Comparison of ENCODE assay signal across 35 cellular contexts in the genomic region with DNA sequence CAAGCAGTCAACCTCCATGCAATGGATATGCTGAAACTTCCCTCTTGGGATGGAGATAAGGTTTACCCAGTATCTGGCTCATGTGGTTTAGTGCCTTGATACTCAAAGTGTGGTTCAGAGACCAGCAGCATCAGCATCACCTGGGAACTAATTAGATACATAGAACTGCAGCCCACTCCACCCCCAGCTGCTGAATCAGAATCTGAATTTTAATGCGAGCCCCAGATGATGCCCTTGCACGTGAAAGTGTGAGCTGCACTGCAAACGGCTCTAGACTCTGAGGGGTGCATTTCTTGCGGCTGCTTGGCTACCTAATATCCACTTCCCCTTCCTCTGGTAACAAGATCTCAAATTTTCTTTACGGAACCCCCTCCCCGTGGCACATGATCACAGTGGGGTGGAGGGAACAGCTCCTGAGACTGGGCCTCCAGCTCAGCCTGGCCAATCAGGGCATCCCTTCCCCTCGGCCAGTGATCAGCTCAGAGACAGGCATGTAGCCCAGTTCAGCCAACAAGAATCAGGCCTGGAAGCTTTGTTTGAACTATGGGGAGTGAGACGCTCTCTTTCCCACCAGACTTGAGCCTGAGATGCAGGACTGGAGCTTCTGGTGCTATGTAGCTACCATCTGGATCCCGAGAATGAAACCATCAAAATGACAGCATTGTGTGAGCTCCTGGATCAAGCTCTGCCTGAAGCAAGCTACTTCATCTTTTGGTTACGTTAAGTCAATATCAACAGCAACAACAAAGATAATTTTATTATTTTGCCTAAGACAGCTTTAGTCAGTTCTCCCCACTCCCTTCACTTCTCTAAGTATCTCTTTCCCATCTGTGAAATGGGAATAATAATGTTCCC. TPM values are rescaled to one million over a fixed set of nuclear protein-coding genes. Genes with fewer than 3 reads are reported as not detected.
"Had no signal": no experiment of that assay in that cellular context is flagged by ENCODE, and none has a peak within 500 bp of the region (broad histone marks: within the 10 kb centered on the region; RNA-seq: fewer than 3 reads in every experiment).

No MANE protein-coding gene starts in this region.

- H3K4me1 ChIP-seq: foreskin keratinocyte, gastrocnemius medialis had no signal

- H3K27me3 Mint-ChIP-seq: activated CD4-positive, alpha-beta memory T cell treated with anti-CD3 and anti-CD28 coated beads for 36 hours; activated CD4-positive, alpha-beta T cell treated with anti-CD3 and anti-CD28 coated beads for 36 hours; activated naive CD4-positive, alpha-beta T cell treated with anti-CD3 and anti-CD28 coated beads, Interleukin-2, amount 50 U/mL, for 24 hours; activated naive CD8-positive, alpha-beta T cell treated with anti-CD3 and anti-CD28 coated beads for 36 hours had no signal

- H3K27ac Mint-ChIP-seq: activated CD4-positive, alpha-beta memory T cell treated with anti-CD3 and anti-CD28 coated beads for 36 hours; activated CD4-positive, alpha-beta T cell treated with anti-CD3 and anti-CD28 coated beads for 36 hours; activated CD4-positive, alpha-beta T cell treated with anti-CD3 and anti-CD28 coated beads, Interleukin-2, amount 10 ng/mL, durations not matched to agents 24 days and 14 days; activated CD8-positive, alpha-beta memory T cell treated with anti-CD3 and anti-CD28 coated beads, Interleukin-2, amount 10 ng/mL, durations not matched to agents 7 days and 5 days; activated CD8-positive, alpha-beta T cell treated with anti-CD3 and anti-CD28 coated beads, Interleukin-2, amount 10 ng/mL, durations not matched to agents 7 days and 5 days; activated naive CD4-positive, alpha-beta T cell treated with anti-CD3 and anti-CD28 coated beads for 36 hours; activated naive CD4-positive, alpha-beta T cell treated with anti-CD3 and anti-CD28 coated beads, Interleukin-2, amount 50 U/mL, for 24 hours; activated naive CD8-positive, alpha-beta T cell treated with anti-CD3 and anti-CD28 coated beads for 36 hours; activated T-helper 1 cell treated with anti-CD3 and anti-CD28 coated beads, Interleukin-12 subunit alpha, Interleukin-12 subunit beta, Interleukin-2, Interleukin-4 antibody, amounts not matched to agents 30 ng/mL and 10 ng/mL and 1 ng/mL, durations not matched to agents 14 hours and 24 hours and 36 hours; activated T-helper 2 cell treated with anti-CD3 and anti-CD28 coated beads, Interferon-gamma antibody, Interleukin-2, Interleukin-4, amounts not matched to agents 10 μg/mL and 5 μg/mL and 100 μg/mL, durations not matched to agents 14 hours and 24 hours and 36 hours; effector memory CD8-positive, alpha-beta T cell; T-helper 17 cell; T-helper 2 cell treated with Interferon-gamma antibody and Interleukin-4, amounts not matched to agents 5 μg/mL and 100 μg/mL, for 36 hours had no signal

- ATAC-seq: activated CD4-positive, alpha-beta T cell treated with anti-CD3 and anti-CD28 coated beads for 36 hours; activated CD8-positive, alpha-beta memory T cell treated with anti-CD3 and anti-CD28 coated beads, Interleukin-2, amount 10 ng/mL, durations not matched to agents 7 days and 5 days; activated CD8-positive, alpha-beta T cell treated with anti-CD3 and anti-CD28 coated beads, Interleukin-2, amount 10 ng/mL, durations not matched to agents 7 days and 5 days; effector memory CD8-positive, alpha-beta T cell; foreskin keratinocyte; gastrocnemius medialis; heart right ventricle; T-helper 17 cell had no signal

- DNase-seq: activated CD4-positive, alpha-beta memory T cell treated with anti-CD3 and anti-CD28 coated beads for 36 hours; activated CD4-positive, alpha-beta T cell treated with anti-CD3 and anti-CD28 coated beads for 36 hours; activated CD4-positive, alpha-beta T cell treated with anti-CD3 and anti-CD28 coated beads, Interleukin-2, amount 10 ng/mL, durations not matched to agents 24 days and 14 days; activated CD4-positive, CD25-positive, alpha-beta regulatory T cell; activated CD4-positive, CD25-positive, alpha-beta regulatory T cell treated with anti-CD3 and anti-CD28 coated beads, Interleukin-2, amount 50 U/mL, for 72 hours; activated CD8-positive, alpha-beta memory T cell treated with anti-CD3 and anti-CD28 coated beads, Interleukin-2, amount 10 ng/mL, durations not matched to agents 7 days and 5 days; activated CD8-positive, alpha-beta memory T cell treated with anti-CD3 and anti-CD28 coated beads, Interleukin-2, amount 50 U/mL, for 4 hours; activated CD8-positive, alpha-beta T cell treated with anti-CD3 and anti-CD28 coated beads, Interleukin-2, amount 10 ng/mL, durations not matched to agents 7 days and 5 days; activated effector memory CD4-positive, alpha-beta T cell treated with anti-CD3 and anti-CD28 coated beads, Interleukin-2, amount 50 U/mL, for 16 hours; activated naive CD4-positive, alpha-beta T cell treated with anti-CD3 and anti-CD28 coated beads for 36 hours; activated naive CD8-positive, alpha-beta T cell treated with anti-CD3 and anti-CD28 coated beads for 36 hours; activated T-cell treated with anti-CD3 and anti-CD28 coated beads, Interleukin-2, amount 50 U/mL, for 1 hour; activated T-cell treated with anti-CD3 and anti-CD28 coated beads, Interleukin-2, amount 50 U/mL, for 48 hours; amniotic stem cell; brain microvascular endothelial cell; cortex of kidney; dermis blood vessel endothelial cell; effector CD4-positive, alpha-beta T cell; effector memory CD8-positive, alpha-beta T cell; erythroblast; foreskin keratinocyte; gastrocnemius medialis; glutamatergic neuron; heart right ventricle; T-helper 1 cell; T-helper 17 cell; T1000 had no signal

- H3K27me3 ChIP-seq: gastrocnemius medialis had no signal

- H3K4me1 Mint-ChIP-seq: activated CD4-positive, alpha-beta T cell treated with anti-CD3 and anti-CD28 coated beads for 36 hours; activated CD4-positive, alpha-beta T cell treated with anti-CD3 and anti-CD28 coated beads, Interleukin-2, amount 10 ng/mL, durations not matched to agents 24 days and 14 days; activated naive CD4-positive, alpha-beta T cell treated with anti-CD3 and anti-CD28 coated beads, Interleukin-2, amount 50 U/mL, for 24 hours had no signal

- H3K27ac ChIP-seq: brain microvascular endothelial cell, esophagus muscularis mucosa, foreskin keratinocyte, gastrocnemius medialis, heart right ventricle had no signal

- H3K36me3 Mint-ChIP-seq: activated CD4-positive, alpha-beta memory T cell treated with anti-CD3 and anti-CD28 coated beads for 36 hours; activated CD8-positive, alpha-beta memory T cell treated with anti-CD3 and anti-CD28 coated beads, Interleukin-2, amount 10 ng/mL, durations not matched to agents 7 days and 5 days; activated naive CD4-positive, alpha-beta T cell treated with anti-CD3 and anti-CD28 coated beads, Interleukin-2, amount 50 U/mL, for 24 hours; activated naive CD8-positive, alpha-beta T cell treated with anti-CD3 and anti-CD28 coated beads for 36 hours had no signal

- H3K36me3 ChIP-seq: brain microvascular endothelial cell, esophagus muscularis mucosa, gastrocnemius medialis, heart right ventricle had no signal

- H3K9me3 Mint-ChIP-seq: activated CD4-positive, alpha-beta memory T cell treated with anti-CD3 and anti-CD28 coated beads for 36 hours; activated CD4-positive, alpha-beta T cell treated with anti-CD3 and anti-CD28 coated beads, Interleukin-2, amount 10 ng/mL, durations not matched to agents 24 days and 14 days; activated naive CD4-positive, alpha-beta T cell treated with anti-CD3 and anti-CD28 coated beads for 36 hours; activated naive CD4-positive, alpha-beta T cell treated with anti-CD3 and anti-CD28 coated beads, Interleukin-2, amount 50 U/mL, for 24 hours; activated naive CD8-positive, alpha-beta T cell treated with anti-CD3 and anti-CD28 coated beads for 36 hours; activated T-helper 1 cell treated with anti-CD3 and anti-CD28 coated beads, Interleukin-12 subunit alpha, Interleukin-12 subunit beta, Interleukin-2, Interleukin-4 antibody, amounts not matched to agents 30 ng/mL and 10 ng/mL and 1 ng/mL, durations not matched to agents 14 hours and 24 hours and 36 hours; activated T-helper 2 cell treated with anti-CD3 and anti-CD28 coated beads, Interferon-gamma antibody, Interleukin-2, Interleukin-4, amounts not matched to agents 10 μg/mL and 5 μg/mL and 100 μg/mL, durations not matched to agents 14 hours and 24 hours and 36 hours; effector memory CD8-positive, alpha-beta T cell; T-helper 2 cell treated with Interferon-gamma antibody and Interleukin-4, amounts not matched to agents 5 μg/mL and 100 μg/mL, for 36 hours had no signal

- H3K9me3 ChIP-seq: esophagus muscularis mucosa, gastrocnemius medialis, heart right ventricle had no signal

- H3K4me3 ChIP-seq: esophagus muscularis mucosa, gastrocnemius medialis, heart right ventricle had no signal

- H3K4me3 Mint-ChIP-seq: activated CD4-positive, alpha-beta memory T cell treated with anti-CD3 and anti-CD28 coated beads for 36 hours; activated CD4-positive, alpha-beta T cell treated with anti-CD3 and anti-CD28 coated beads for 36 hours; activated CD4-positive, alpha-beta T cell treated with anti-CD3 and anti-CD28 coated beads, Interleukin-2, amount 10 ng/mL, durations not matched to agents 24 days and 14 days; activated CD8-positive, alpha-beta memory T cell treated with anti-CD3 and anti-CD28 coated beads, Interleukin-2, amount 10 ng/mL, durations not matched to agents 7 days and 5 days; activated CD8-positive, alpha-beta T cell treated with anti-CD3 and anti-CD28 coated beads, Interleukin-2, amount 10 ng/mL, durations not matched to agents 7 days and 5 days; activated naive CD4-positive, alpha-beta T cell treated with anti-CD3 and anti-CD28 coated beads for 36 hours; activated naive CD4-positive, alpha-beta T cell treated with anti-CD3 and anti-CD28 coated beads, Interleukin-2, amount 50 U/mL, for 24 hours; activated naive CD8-positive, alpha-beta T cell treated with anti-CD3 and anti-CD28 coated beads for 36 hours; activated T-helper 1 cell treated with anti-CD3 and anti-CD28 coated beads, Interleukin-12 subunit alpha, Interleukin-12 subunit beta, Interleukin-2, Interleukin-4 antibody, amounts not matched to agents 30 ng/mL and 10 ng/mL and 1 ng/mL, durations not matched to agents 14 hours and 24 hours and 36 hours; effector memory CD8-positive, alpha-beta T cell; T-helper 17 cell; T-helper 2 cell treated with Interferon-gamma antibody and Interleukin-4, amounts not matched to agents 5 μg/mL and 100 μg/mL, for 36 hours had no signal

RNA-seq across cellular contexts. Expression of gene KCNK15, which starts 12.8 kb away (rescaled TPM):
- total RNA-seq: activated CD8-positive, alpha-beta memory T cell treated with anti-CD3 and anti-CD28 coated beads, Interleukin-2, amount 10 ng/mL, durations not matched to agents 7 days and 5 days; activated CD8-positive, alpha-beta T cell treated with anti-CD3 and anti-CD28 coated beads, Interleukin-2, amount 10 ng/mL, durations not matched to agents 7 days and 5 days; foreskin keratinocyte; T-helper 17 cell had no signal

RNA-seq across cellular contexts. Expression of gene CCN5, which starts 43.3 kb away (rescaled TPM):
- total RNA-seq: activated CD4-positive, alpha-beta memory T cell treated with anti-CD3 and anti-CD28 coated beads for 36 hours; activated CD4-positive, alpha-beta T cell treated with anti-CD3 and anti-CD28 coated beads for 36 hours; activated CD4-positive, alpha-beta T cell treated with anti-CD3 and anti-CD28 coated beads, Interleukin-2, amount 10 ng/mL, durations not matched to agents 24 days and 14 days; activated CD8-positive, alpha-beta memory T cell treated with anti-CD3 and anti-CD28 coated beads for 36 hours; activated CD8-positive, alpha-beta memory T cell treated with anti-CD3 and anti-CD28 coated beads, Interleukin-2, amount 10 ng/mL, durations not matched to agents 7 days and 5 days; activated CD8-positive, alpha-beta T cell treated with anti-CD3 and anti-CD28 coated beads, Interleukin-2, amount 10 ng/mL, durations not matched to agents 7 days and 5 days; activated naive CD4-positive, alpha-beta T cell treated with anti-CD3 and anti-CD28 coated beads for 36 hours; activated naive CD8-positive, alpha-beta T cell treated with anti-CD3 and anti-CD28 coated beads for 36 hours; activated T-helper 1 cell treated with anti-CD3 and anti-CD28 coated beads, Interleukin-12 subunit alpha, Interleukin-12 subunit beta, Interleukin-2, Interleukin-4 antibody, amounts not matched to agents 30 ng/mL and 10 ng/mL and 1 ng/mL, durations not matched to agents 14 hours and 24 hours and 36 hours; activated T-helper 2 cell treated with anti-CD3 and anti-CD28 coated beads, Interferon-gamma antibody, Interleukin-2, Interleukin-4, amounts not matched to agents 10 μg/mL and 5 μg/mL and 100 μg/mL, durations not matched to agents 14 hours and 24 hours and 36 hours; astrocyte; bronchial epithelial cell; dermis blood vessel endothelial cell; foreskin keratinocyte; T-helper 17 cell had no signal
- polyA plus RNA-seq: foreskin keratinocyte had no signal

RNA-seq across cellular contexts. Expression of gene RIMS4, which starts 51.9 kb away (rescaled TPM):
- total RNA-seq: activated CD4-positive, alpha-beta memory T cell treated with anti-CD3 and anti-CD28 coated beads for 36 hours; activated CD4-positive, alpha-beta T cell treated with anti-CD3 and anti-CD28 coated beads for 36 hours; activated CD4-positive, alpha-beta T cell treated with anti-CD3 and anti-CD28 coated beads, Interleukin-2, amount 10 ng/mL, durations not matched to agents 24 days and 14 days; activated CD8-positive, alpha-beta memory T cell treated with anti-CD3 and anti-CD28 coated beads, Interleukin-2, amount 10 ng/mL, durations not matched to agents 7 days and 5 days; activated CD8-positive, alpha-beta T cell treated with anti-CD3 and anti-CD28 coated beads, Interleukin-2, amount 10 ng/mL, durations not matched to agents 7 days and 5 days; activated T-helper 1 cell treated with anti-CD3 and anti-CD28 coated beads, Interleukin-12 subunit alpha, Interleukin-12 subunit beta, Interleukin-2, Interleukin-4 antibody, amounts not matched to agents 30 ng/mL and 10 ng/mL and 1 ng/mL, durations not matched to agents 14 hours and 24 hours and 36 hours; activated T-helper 2 cell treated with anti-CD3 and anti-CD28 coated beads, Interferon-gamma antibody, Interleukin-2, Interleukin-4, amounts not matched to agents 10 μg/mL and 5 μg/mL and 100 μg/mL, durations not matched to agents 14 hours and 24 hours and 36 hours; bronchial epithelial cell; dermis blood vessel endothelial cell; foreskin keratinocyte; T-helper 17 cell had no signal
- polyA plus RNA-seq: foreskin keratinocyte had no signal
